ENCODE assay signal across 19 cellular contexts in genomic region chr6:38676236-38676973, GRCh38. TPM values are rescaled to one million over a fixed set of nuclear protein-coding genes. Genes with fewer than 3 reads are reported as not detected.
A peak's percentile ranks its signal among the peaks of the same experiment; 100 is the strongest.
DNase-seq lines count a peak whose midpoint lies in the region; ATAC-seq and FAIRE-seq lines count a peak whose summit lies in the region.
"Had no signal": no experiment of that assay in that cellular context is flagged by ENCODE, and none has a peak within 500 bp of the region (broad histone marks: within the 10 kb centered on the region; RNA-seq: fewer than 3 reads in every experiment).

No MANE protein-coding gene starts in this region.

- H3K4me1 Mint-ChIP-seq in activated naive CD8-positive, alpha-beta T cell treated with anti-CD3 and anti-CD28 coated beads, Interleukin-2, amount 50 U/mL, for 24 hours: peaks cover 47% of the 10 kb centered on the region
- H3K4me1 Mint-ChIP-seq: neural crest cell had no signal

- H3K36me3 Mint-ChIP-seq in activated naive CD8-positive, alpha-beta T cell treated with anti-CD3 and anti-CD28 coated beads, Interleukin-2, amount 50 U/mL, for 24 hours (ENCODE audit: low read depth): peaks cover 51% of the 10 kb centered on the region

- ATAC-seq in GM21723 (IDR thresholded peaks at IDR 0.05; ENCODE audit: unreplicated experiment) (peak; percentile 60), sciatic nerve (peak; percentile 48)
- no peak for ATAC-seq in activated naive CD8-positive, alpha-beta T cell treated with anti-CD3 and anti-CD28 coated beads, Interleukin-2, amount 50 U/mL, for 24 hours
- ATAC-seq: activated CD8-positive, alpha-beta T cell treated with anti-CD3 and anti-CD28 coated beads for 36 hours; heart left ventricle had no signal

- no peak overlapping the region for H3K4me3 Mint-ChIP-seq in activated naive CD8-positive, alpha-beta T cell treated with anti-CD3 and anti-CD28 coated beads, Interleukin-2, amount 50 U/mL, for 24 hours
- H3K4me3 Mint-ChIP-seq: activated CD8-positive, alpha-beta T cell treated with anti-CD3 and anti-CD28 coated beads for 36 hours; activated naive CD4-positive, alpha-beta T cell treated with anti-CD3 and anti-CD28 coated beads, Interleukin-2, amount 10 ng/mL, durations not matched to agents 7 days and 5 days; CD4-positive, alpha-beta memory T cell; HFFc6; neural crest cell had no signal

- FAIRE-seq in HTR-8/SVneo (lab: Jason Lieb, UNC): no peak

- H3K27ac Mint-ChIP-seq in activated naive CD8-positive, alpha-beta T cell treated with anti-CD3 and anti-CD28 coated beads, Interleukin-2, amount 50 U/mL, for 24 hours: peak overlapping the region; percentile 5
- H3K27ac Mint-ChIP-seq: activated naive CD4-positive, alpha-beta T cell treated with anti-CD3 and anti-CD28 coated beads, Interleukin-2, amount 10 ng/mL, durations not matched to agents 7 days and 5 days; HFFc6 had no signal

- H3K9me3 Mint-ChIP-seq in activated naive CD8-positive, alpha-beta T cell treated with anti-CD3 and anti-CD28 coated beads, Interleukin-2, amount 50 U/mL, for 24 hours: peaks cover 3% of the 10 kb centered on the region
- H3K9me3 Mint-ChIP-seq: HFFc6, neural crest cell had no signal

- intact Hi-C loops in sciatic nerve (cut with DNase I): no loop called here

- H3K27me3 Mint-ChIP-seq in activated naive CD8-positive, alpha-beta T cell treated with anti-CD3 and anti-CD28 coated beads, Interleukin-2, amount 50 U/mL, for 24 hours: no peaks in the 10 kb centered on the region
- H3K27me3 Mint-ChIP-seq: activated CD8-positive, alpha-beta T cell treated with anti-CD3 and anti-CD28 coated beads for 36 hours; activated naive CD4-positive, alpha-beta T cell treated with anti-CD3 and anti-CD28 coated beads, Interleukin-2, amount 10 ng/mL, durations not matched to agents 7 days and 5 days; CD4-positive, alpha-beta memory T cell had no signal

- DNase-seq in DMS53 (lab: John Stamatoyannopoulos, UW) (peak; percentile 14), DMS53 treated with DMSO at 0.1 percent for 48 hours (lab: John Stamatoyannopoulos, UW; ENCODE audit: unreplicated experiment) (no peak), sciatic nerve (ENCODE audit: low spot score) (no peak), NCI-H748 (lab: John Stamatoyannopoulos, UW; ENCODE audit: unreplicated experiment) (no peak), islet precursor cell (no peak), HTR-8/SVneo (ENCODE audit: insufficient read length, low spot score) (no peak)
- no peak for DNase-seq in activated naive CD8-positive, alpha-beta T cell treated with anti-CD3 and anti-CD28 coated beads, Interleukin-2, amount 50 U/mL, for 24 hours
- DNase-seq: activated CD8-positive, alpha-beta T cell treated with anti-CD3 and anti-CD28 coated beads for 36 hours; activated naive CD4-positive, alpha-beta T cell treated with anti-CD3 and anti-CD28 coated beads, Interleukin-2, amount 10 ng/mL, durations not matched to agents 7 days and 5 days; CD4-positive, alpha-beta memory T cell; GF-D8; heart left ventricle; HFFc6; NCI-H226; stimulated activated CD4-positive, alpha-beta T cell treated with anti-CD3 and anti-CD28 coated beads, Interleukin-4, amount 100 ng/mL, for 24 hours; stimulated activated naive CD4-positive, alpha-beta T cell had no signal

RNA-seq across cellular contexts. Expression of gene GLO1, which starts 26.5 kb away (rescaled TPM):
- 60.3 TPM for total RNA-seq in sciatic nerve

RNA-seq across cellular contexts. Expression of gene BTBD9, which starts 36.7 kb away (rescaled TPM):
- 22.4 TPM for total RNA-seq in sciatic nerve

RNA-seq across cellular contexts. Expression of gene DNAH8, which starts 38.7 kb away (rescaled TPM):
- total RNA-seq in sciatic nerve: 0.13 TPM
- total RNA-seq: activated CD8-positive, alpha-beta T cell treated with anti-CD3 and anti-CD28 coated beads for 36 hours; epithelial cell of proximal tubule; HFFc6 had no signal
